In the genomic region with DNA sequence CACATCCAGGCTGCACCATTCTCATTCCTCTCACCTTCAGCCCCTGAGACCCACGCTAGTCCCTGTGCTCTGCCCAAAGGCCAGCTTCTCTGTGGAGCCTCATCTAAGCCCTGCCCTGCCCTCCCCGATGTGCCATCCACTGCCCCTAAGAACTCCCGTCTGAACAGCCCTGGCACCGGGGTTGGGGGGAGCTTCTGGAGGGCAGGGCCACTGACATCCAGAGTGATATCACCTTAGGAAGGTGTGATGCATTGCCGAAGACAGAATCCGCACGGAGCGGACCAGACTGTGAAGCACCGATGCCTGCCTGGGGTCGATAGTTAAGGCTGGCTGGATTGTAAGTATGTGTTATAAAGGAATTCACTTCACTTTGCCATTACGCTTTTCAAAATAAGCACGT, we compare ENCODE assay signal across 2 cellular contexts.
TF ChIP-seq lines count a peak whose summit lies in the region.

No MANE protein-coding gene starts in this region.

TF ChIP-seq in SK-N-SH, 30 proteins besides CTCF, POLR2A, EP300 and RAD21 (continued from another document):
- TF ChIP-seq, protein P1, sequence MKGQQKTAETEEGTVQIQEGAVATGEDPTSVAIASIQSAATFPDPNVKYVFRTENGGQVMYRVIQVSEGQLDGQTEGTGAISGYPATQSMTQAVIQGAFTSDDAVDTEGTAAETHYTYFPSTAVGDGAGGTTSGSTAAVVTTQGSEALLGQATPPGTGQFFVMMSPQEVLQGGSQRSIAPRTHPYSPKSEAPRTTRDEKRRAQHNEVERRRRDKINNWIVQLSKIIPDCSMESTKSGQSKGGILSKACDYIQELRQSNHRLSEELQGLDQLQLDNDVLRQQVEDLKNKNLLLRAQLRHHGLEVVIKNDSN (IDR thresholded peaks at IDR 0.05; ENCODE audit: borderline replicate concordance, low read depth) = no peak
- no peak for TF ChIP-seq RFX5 (IDR thresholded peaks at IDR 0.05; ENCODE audit: low read length)

TF ChIP-seq in SK-N-SH treated with all-trans-retinoic acid at 6 μM for 48 hours, 23 proteins besides CTCF, POLR2A, EP300 and RAD21 (continued from another document):
- TF ChIP-seq, protein P2, sequence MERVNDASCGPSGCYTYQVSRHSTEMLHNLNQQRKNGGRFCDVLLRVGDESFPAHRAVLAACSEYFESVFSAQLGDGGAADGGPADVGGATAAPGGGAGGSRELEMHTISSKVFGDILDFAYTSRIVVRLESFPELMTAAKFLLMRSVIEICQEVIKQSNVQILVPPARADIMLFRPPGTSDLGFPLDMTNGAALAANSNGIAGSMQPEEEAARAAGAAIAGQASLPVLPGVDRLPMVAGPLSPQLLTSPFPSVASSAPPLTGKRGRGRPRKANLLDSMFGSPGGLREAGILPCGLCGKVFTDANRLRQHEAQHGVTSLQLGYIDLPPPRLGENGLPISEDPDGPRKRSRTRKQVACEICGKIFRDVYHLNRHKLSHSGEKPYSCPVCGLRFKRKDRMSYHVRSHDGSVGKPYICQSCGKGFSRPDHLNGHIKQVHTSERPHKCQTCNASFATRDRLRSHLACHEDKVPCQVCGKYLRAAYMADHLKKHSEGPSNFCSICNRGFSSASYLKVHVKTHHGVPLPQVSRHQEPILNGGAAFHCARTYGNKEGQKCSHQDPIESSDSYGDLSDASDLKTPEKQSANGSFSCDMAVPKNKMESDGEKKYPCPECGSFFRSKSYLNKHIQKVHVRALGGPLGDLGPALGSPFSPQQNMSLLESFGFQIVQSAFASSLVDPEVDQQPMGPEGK (CRISPR knock-in tag; IDR thresholded peaks at IDR 0.05; ENCODE audit: borderline replicate concordance) = no peak
- TF ChIP-seq, protein P3, sequence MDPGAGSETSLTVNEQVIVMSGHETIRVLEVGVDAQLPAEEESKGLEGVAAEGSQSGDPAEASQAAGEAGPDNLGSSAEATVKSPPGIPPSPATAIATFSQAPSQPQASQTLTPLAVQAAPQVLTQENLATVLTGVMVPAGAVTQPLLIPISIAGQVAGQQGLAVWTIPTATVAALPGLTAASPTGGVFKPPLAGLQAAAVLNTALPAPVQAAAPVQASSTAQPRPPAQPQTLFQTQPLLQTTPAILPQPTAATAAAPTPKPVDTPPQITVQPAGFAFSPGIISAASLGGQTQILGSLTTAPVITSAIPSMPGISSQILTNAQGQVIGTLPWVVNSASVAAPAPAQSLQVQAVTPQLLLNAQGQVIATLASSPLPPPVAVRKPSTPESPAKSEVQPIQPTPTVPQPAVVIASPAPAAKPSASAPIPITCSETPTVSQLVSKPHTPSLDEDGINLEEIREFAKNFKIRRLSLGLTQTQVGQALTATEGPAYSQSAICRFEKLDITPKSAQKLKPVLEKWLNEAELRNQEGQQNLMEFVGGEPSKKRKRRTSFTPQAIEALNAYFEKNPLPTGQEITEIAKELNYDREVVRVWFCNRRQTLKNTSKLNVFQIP (CRISPR knock-in tag; IDR thresholded peaks at IDR 0.05; ENCODE audit: borderline replicate concordance, low read depth) = no peak
- TF ChIP-seq ZNF8 (CRISPR knock-in tag; IDR thresholded peaks at IDR 0.05) = no peak
- no peak for TF ChIP-seq CSDC2 (CRISPR knock-in tag; IDR thresholded peaks at IDR 0.05)
- TF ChIP-seq SNAI2 (CRISPR knock-in tag; IDR thresholded peaks at IDR 0.05) = no peak
- TF ChIP-seq ZFP3 (CRISPR knock-in tag; IDR thresholded peaks at IDR 0.05) = no peak
- TF ChIP-seq PPARA (CRISPR knock-in tag; IDR thresholded peaks at IDR 0.05; ENCODE audit: borderline replicate concordance) = no peak
